ENCODE assay signal across 12 cellular contexts in genomic region chr11:66124564-66124963, GRCh38. TPM values are rescaled to one million over a fixed set of nuclear protein-coding genes. Genes with fewer than 3 reads are reported as not detected.
DNase-seq lines count a peak whose midpoint lies in the region; ATAC-seq lines count a peak whose summit lies in the region.
"Had no signal": no experiment of that assay in that cellular context is flagged by ENCODE, and none has a peak within 500 bp of the region (broad histone marks: within the 10 kb centered on the region; RNA-seq: fewer than 3 reads in every experiment).

No MANE protein-coding gene starts in this region.

- DNase-seq in activated T-cell treated with anti-CD3 and anti-CD28 coated beads, Interleukin-2, amount 50 U/mL, for 24 hours = no peak
- no peak for DNase-seq in activated T-cell treated with anti-CD3 and anti-CD28 coated beads, Interleukin-2, amount 50 U/mL, for 48 hours
- peak in 1 of 2 experiments; percentile 58 for DNase-seq in SJSA1 (ENCODE audit: low read depth in 1 of 2, low spot score in 2 of 2)
- no peak for DNase-seq in stimulated activated naive B cell treated with anti-CD40 and anti-IgM and Interleukin-4, amounts not matched to agents 10 μg/mL and 1 μg/mL and 100 μg/mL, for 72 hours
- no peak for DNase-seq in stimulated activated CD4-positive, alpha-beta T cell treated with anti-CD3 and anti-CD28 coated beads, Interleukin-4, amount 100 ng/mL, for 4 hours
- no peak for DNase-seq in SHP77 (lab: John Stamatoyannopoulos, UW)
- DNase-seq: AML-193, nucleus accumbens had no signal

- H3K4me3 ChIP-seq in SJSA1 = no peak overlapping the region
- no peak overlapping the region for H3K4me3 ChIP-seq in esophagus (ENCODE audit: low read depth in 1 of 2, low read length in 2 of 2)
- H3K4me3 ChIP-seq: vagina had no signal

- H3K9me3 Mint-ChIP-seq in activated T-cell treated with anti-CD3 and anti-CD28 coated beads, Interleukin-2, amount 50 U/mL, for 24 hours = no peaks in the 10 kb centered on the region
- peaks cover 0 to 4% of the 10 kb centered on the region in 2 donors for H3K9me3 Mint-ChIP-seq in stimulated activated naive B cell treated with anti-CD40 and anti-IgM and Interleukin-4, amounts not matched to agents 10 μg/mL and 1 μg/mL and 100 μg/mL, for 72 hours
- H3K9me3 Mint-ChIP-seq: dendritic cell treated with granulocyte-macrophage colony-stimulating factor and Interleukin-4, amounts not matched to agents 40 ng/mL and 50 ng/mL, for 4 days had no signal

- H3K4me1 ChIP-seq in SJSA1 (replicated peaks) (peaks cover 36% of the 10 kb centered on the region), esophagus (ENCODE audit: control insufficient read depth in 2 of 2, insufficient read depth in 2 of 2, low read length in 1 of 2) (peaks cover 4 to 13% of the 10 kb centered on the region in 2 donors)

- H3K27me3 Mint-ChIP-seq in activated T-cell treated with anti-CD3 and anti-CD28 coated beads, Interleukin-2, amount 50 U/mL, for 24 hours = no peaks in the 10 kb centered on the region
- H3K27me3 Mint-ChIP-seq in stimulated activated naive B cell treated with anti-CD40 and anti-IgM and Interleukin-4, amounts not matched to agents 10 μg/mL and 1 μg/mL and 100 μg/mL, for 72 hours = no peaks in the 10 kb centered on the region
- H3K27me3 Mint-ChIP-seq: dendritic cell treated with granulocyte-macrophage colony-stimulating factor and Interleukin-4, amounts not matched to agents 40 ng/mL and 50 ng/mL, for 4 days had no signal

- H3K36me3 Mint-ChIP-seq in activated T-cell treated with anti-CD3 and anti-CD28 coated beads, Interleukin-2, amount 50 U/mL, for 24 hours (ENCODE audit: low read depth) = peaks cover 2% of the 10 kb centered on the region
- H3K36me3 Mint-ChIP-seq in stimulated activated naive B cell treated with anti-CD40 and anti-IgM and Interleukin-4, amounts not matched to agents 10 μg/mL and 1 μg/mL and 100 μg/mL, for 72 hours = peaks cover 7 to 19% of the 10 kb centered on the region in 2 donors

- H3K27ac ChIP-seq in SJSA1 (peak overlapping the region; percentile 2; the same call in 1 of the 2 replicates), esophagus (ENCODE audit: low read depth in 2 of 2, low read length in 1 of 2) (peak overlapping the region; percentile 48 to 63)
- H3K27ac ChIP-seq: vagina had no signal

- H3K36me3 ChIP-seq in SJSA1 = peaks cover 11% of the 10 kb centered on the region
- peaks cover 0 to 2% of the 10 kb centered on the region in 2 donors for H3K36me3 ChIP-seq in esophagus (ENCODE audit: control insufficient read depth in 2 of 2, insufficient read depth in 2 of 2, low read length in 1 of 2)
- H3K36me3 ChIP-seq: vagina had no signal

- no peak overlapping the region for H3K4me3 Mint-ChIP-seq in activated T-cell treated with anti-CD3 and anti-CD28 coated beads, Interleukin-2, amount 50 U/mL, for 24 hours
- H3K4me3 Mint-ChIP-seq in stimulated activated naive B cell treated with anti-CD40 and anti-IgM and Interleukin-4, amounts not matched to agents 10 μg/mL and 1 μg/mL and 100 μg/mL, for 72 hours = no peak overlapping the region
- H3K4me3 Mint-ChIP-seq: dendritic cell treated with granulocyte-macrophage colony-stimulating factor and Interleukin-4, amounts not matched to agents 40 ng/mL and 50 ng/mL, for 4 days had no signal

- H3K4me1 Mint-ChIP-seq in activated T-cell treated with anti-CD3 and anti-CD28 coated beads, Interleukin-2, amount 50 U/mL, for 24 hours (ENCODE audit: low read depth) = peaks cover 79% of the 10 kb centered on the region
- peaks cover 58 to 78% of the 10 kb centered on the region in 2 donors for H3K4me1 Mint-ChIP-seq in stimulated activated naive B cell treated with anti-CD40 and anti-IgM and Interleukin-4, amounts not matched to agents 10 μg/mL and 1 μg/mL and 100 μg/mL, for 72 hours

- H3K9me3 ChIP-seq in SJSA1 (replicated peaks) = no peaks in the 10 kb centered on the region
- H3K9me3 ChIP-seq in esophagus (ENCODE audit: control insufficient read depth in 2 of 2, insufficient read depth in 1 of 2, low read depth in 1 of 2, low read length in 1 of 2) = no peaks in the 10 kb centered on the region
- H3K9me3 ChIP-seq: vagina had no signal

- H3K27me3 ChIP-seq in SJSA1 (replicated peaks) = no peaks in the 10 kb centered on the region
- H3K27me3 ChIP-seq in esophagus (ENCODE audit: control insufficient read depth in 1 of 2, insufficient read depth in 2 of 2, low read length in 2 of 2) = no peaks in the 10 kb centered on the region
- H3K27me3 ChIP-seq: vagina had no signal

- no peak for ATAC-seq in stimulated activated naive B cell treated with anti-CD40 and anti-IgM and Interleukin-4, amounts not matched to agents 10 μg/mL and 1 μg/mL and 100 μg/mL, for 72 hours (replicated peaks)
- ATAC-seq in GM19397 (IDR thresholded peaks at IDR 0.05; ENCODE audit: unreplicated experiment) = no peak

- H3K27ac Mint-ChIP-seq in activated T-cell treated with anti-CD3 and anti-CD28 coated beads, Interleukin-2, amount 50 U/mL, for 24 hours = peak overlapping the region; percentile 95
- peak overlapping the region; percentile 90 for H3K27ac Mint-ChIP-seq in stimulated activated naive B cell treated with anti-CD40 and anti-IgM and Interleukin-4, amounts not matched to agents 10 μg/mL and 1 μg/mL and 100 μg/mL, for 72 hours

- 73 to 75% methylated on average over 3 of the region's 3 CpGs for WGBS in esophagus, 2 donors

RNA-seq across cellular contexts. Expression of gene PACS1, which starts 54.5 kb away (rescaled TPM):
- total RNA-seq in SJSA1 (2014; rRNA removed; shearing (Covaris generic)) = 28.5 and 37.1 TPM in 2 replicates
- 10 to 100 TPM; 16.0 to 24.8 TPM for polyA plus RNA-seq in esophagus
